Comparison of ENCODE assay signal across 8 cellular contexts in the genomic region with DNA sequence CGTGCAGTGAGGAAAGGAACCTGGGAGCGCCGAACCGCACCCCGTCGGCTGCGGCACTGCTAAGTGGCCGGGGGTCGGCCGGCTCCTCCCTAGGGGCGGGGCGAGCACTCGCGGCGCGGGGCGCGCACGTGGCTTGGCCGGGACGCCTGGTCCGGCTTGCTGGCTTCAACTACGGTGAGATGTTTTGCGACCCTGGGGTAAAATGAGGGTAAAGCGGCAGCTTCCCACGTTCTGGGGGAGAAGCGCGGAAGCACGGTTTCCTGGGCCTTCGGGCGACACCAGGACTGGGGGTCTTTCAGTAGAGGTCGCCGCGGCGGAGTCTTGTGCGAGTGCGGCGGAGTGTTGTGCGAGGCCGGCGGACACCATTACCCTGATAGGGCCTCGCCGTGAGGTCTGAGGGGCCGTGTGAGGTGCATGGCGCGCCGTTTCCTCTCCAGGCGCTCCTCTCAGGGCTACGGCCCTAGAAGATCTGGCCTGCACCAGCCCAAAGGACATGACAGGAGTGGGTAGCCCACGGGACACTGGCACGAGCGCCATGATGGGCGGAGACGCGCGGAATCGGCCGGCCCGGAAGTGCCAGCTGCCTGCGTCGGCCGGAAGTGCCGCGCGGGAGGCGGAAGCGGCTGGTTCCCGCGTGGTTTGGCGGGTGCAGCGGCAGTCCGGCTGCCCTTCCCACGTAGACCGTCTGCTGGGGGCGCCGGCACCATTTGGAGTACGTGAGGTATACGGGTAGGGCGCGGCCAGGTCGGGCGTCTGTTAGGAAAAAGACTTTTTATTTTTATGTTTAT. TPM values are rescaled to one million over a fixed set of nuclear protein-coding genes. Genes with fewer than 3 reads are reported as not detected.
DNase-seq lines count a peak whose midpoint lies in the region; ATAC-seq and TF ChIP-seq lines count a peak whose summit lies in the region.

A gene with protein sequence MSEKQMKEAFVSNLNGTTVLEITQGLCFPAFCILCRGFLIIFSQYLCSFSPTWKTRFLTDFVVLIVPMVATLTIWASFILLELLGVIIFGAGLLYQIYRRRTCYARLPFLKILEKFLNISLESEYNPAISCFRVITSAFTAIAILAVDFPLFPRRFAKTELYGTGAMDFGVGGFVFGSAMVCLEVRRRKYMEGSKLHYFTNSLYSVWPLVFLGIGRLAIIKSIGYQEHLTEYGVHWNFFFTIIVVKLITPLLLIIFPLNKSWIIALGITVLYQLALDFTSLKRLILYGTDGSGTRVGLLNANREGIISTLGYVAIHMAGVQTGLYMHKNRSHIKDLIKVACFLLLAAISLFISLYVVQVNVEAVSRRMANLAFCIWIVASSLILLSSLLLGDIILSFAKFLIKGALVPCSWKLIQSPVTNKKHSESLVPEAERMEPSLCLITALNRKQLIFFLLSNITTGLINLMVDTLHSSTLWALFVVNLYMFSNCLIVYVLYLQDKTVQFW (plus strand): TSS at position 107 of the 788 bp plus-strand sequence. CDS start 2,115 bp downstream, outside the sequence.

- peaks cover 91% of the 10 kb centered on the region for H3K36me3 Mint-ChIP-seq in activated T-cell treated with anti-CD3 and anti-CD28 coated beads, Interleukin-2, amount 50 U/mL, for 24 hours (ENCODE audit: low read depth)

- POLR2A ChIA-PET in Panc1 (lab: Charles Lee), result no interaction called here

- BruUV-seq in Panc1 (replicated peaks; lab: Mats Ljungman, UMichigan), result no TSS peak

- peak within 1 kb of the TSS; percentile 100 for H3K27ac Mint-ChIP-seq in activated T-cell treated with anti-CD3 and anti-CD28 coated beads, Interleukin-2, amount 50 U/mL, for 24 hours

- CTCF ChIA-PET in Panc1 (lab: Charles Lee), result no interaction called here

- H3K4me1 ChIP-seq in Panc1 (ENCODE audit: control insufficient read depth, insufficient read depth, low read length) (peaks cover 3% of the 10 kb centered on the region), esophagus (ENCODE audit: control insufficient read depth in 2 of 2, insufficient read depth in 2 of 2, low read length in 1 of 2) (peaks cover 0 to 4% of the 10 kb centered on the region in 2 donors), muscle layer of duodenum (ENCODE audit: control insufficient read depth in 1 of 2, insufficient read depth in 2 of 2, low read length in 2 of 2) (peaks cover 0 to 6% of the 10 kb centered on the region in 2 donors)

- no peaks in the 10 kb centered on the region for H3K9me3 Mint-ChIP-seq in activated T-cell treated with anti-CD3 and anti-CD28 coated beads, Interleukin-2, amount 50 U/mL, for 24 hours

- no peaks in the 10 kb centered on the region for H3K27me3 ChIP-seq in Panc1 (ENCODE audit: control insufficient read depth, insufficient read depth, low read length)
- H3K27me3 ChIP-seq in esophagus (ENCODE audit: control insufficient read depth in 1 of 2, insufficient read depth in 2 of 2, low read length in 2 of 2), result no peaks in the 10 kb centered on the region
- H3K27me3 ChIP-seq in muscle layer of duodenum (ENCODE audit: low read depth, low read length), result no peaks in the 10 kb centered on the region

- ATAC-seq in GM21619 (IDR thresholded peaks at IDR 0.05; ENCODE audit: unreplicated experiment) (peak; percentile 65), Panc1 (peak; percentile 93)

- H3K9me3 ChIP-seq in Panc1 (ENCODE audit: control insufficient read depth, insufficient read depth, low read depth, low read length), result no peaks in the 10 kb centered on the region
- no peaks in the 10 kb centered on the region for H3K9me3 ChIP-seq in esophagus (ENCODE audit: control insufficient read depth in 2 of 2, insufficient read depth in 1 of 2, low read depth in 1 of 2, low read length in 1 of 2)
- H3K9me3 ChIP-seq in muscle layer of duodenum (ENCODE audit: control insufficient read depth in 1 of 2, low read length in 2 of 2), result no peaks in the 10 kb centered on the region

- H3K36me3 ChIP-seq in Panc1 (ENCODE audit: control insufficient read depth, insufficient read depth, low read length), result peaks cover 17% of the 10 kb centered on the region
- H3K36me3 ChIP-seq in esophagus (ENCODE audit: control insufficient read depth in 2 of 2, insufficient read depth in 2 of 2, low read length in 1 of 2), result peaks cover 3 to 15% of the 10 kb centered on the region in 2 donors
- H3K36me3 ChIP-seq in muscle layer of duodenum (ENCODE audit: control insufficient read depth in 1 of 2, insufficient read depth in 2 of 2, low read length in 2 of 2), result peaks cover 18 to 22% of the 10 kb centered on the region in 2 donors

- 0% methylated on average over 82 of the region's 82 CpGs for WGBS in esophagus, 2 donors

- DNase-seq in DMS153 (lab: John Stamatoyannopoulos, UW) (peak; percentile 84), KG1 (lab: John Stamatoyannopoulos, UW) (peak; percentile 90), Panc1 (ENCODE audit: low read depth, low spot score) (peak; percentile 39)
- DNase-seq in activated T-cell treated with anti-CD3 and anti-CD28 coated beads, Interleukin-2, amount 50 U/mL, for 24 hours, result peak; percentile 95
- DNase-seq in stimulated activated CD8-positive, alpha-beta memory T cell treated with anti-CD3 and anti-CD28 coated beads, Interleukin-7, amount 100 ng/mL, for 24 hours (ENCODE audit: low read depth), result peak; percentile 74

- in situ Hi-C loops in Panc1 (cut with HindIII; ENCODE audit: low pct_unique_long_range_greater_than_20kb, low sequenced_read_pairs), result no loop called here

- H3K27ac ChIP-seq in Panc1 (ENCODE audit: low read length) (peak within 1 kb of the TSS; percentile 93), esophagus (ENCODE audit: low read depth in 2 of 2, low read length in 1 of 2) (peak within 1 kb of the TSS; percentile 94 to 99), muscle layer of duodenum (ENCODE audit: low read length) (peak within 1 kb of the TSS; percentile 93)

- H3K4me3 ChIP-seq in Panc1 (ENCODE audit: low read depth in 2 of 2, low read length in 2 of 2) (peak within 1 kb of the TSS; percentile 83 to 90), esophagus (ENCODE audit: low read depth in 1 of 2, low read length in 2 of 2) (peak within 1 kb of the TSS; percentile 73 to 98), muscle layer of duodenum (ENCODE audit: low read depth in 1 of 2, low read length in 2 of 2) (peak within 1 kb of the TSS; percentile 79 to 81)

- TF ChIP-seq CTCF in Panc1 (IDR thresholded peaks at IDR 0.05), result no peak

- intact Hi-C loops in Panc1 (cut with micrococcal nuclease; ENCODE audit: unreplicated experiment), result no loop called here

- peak within 1 kb of the TSS; percentile 98 for H3K4me3 Mint-ChIP-seq in activated T-cell treated with anti-CD3 and anti-CD28 coated beads, Interleukin-2, amount 50 U/mL, for 24 hours

- no peaks in the 10 kb centered on the region for H3K27me3 Mint-ChIP-seq in activated T-cell treated with anti-CD3 and anti-CD28 coated beads, Interleukin-2, amount 50 U/mL, for 24 hours

- peaks cover 55% of the 10 kb centered on the region for H3K4me1 Mint-ChIP-seq in activated T-cell treated with anti-CD3 and anti-CD28 coated beads, Interleukin-2, amount 50 U/mL, for 24 hours (ENCODE audit: low read depth)

RNA-seq across cellular contexts. Expression of the gene that starts here (rescaled TPM):
- 16.2 TPM for total RNA-seq in Panc1 (2021; ENCODE audit: unreplicated experiment)
- polyA plus RNA-seq in Panc1 (2012; ENCODE audit: insufficient read length), result 4.9 TPM
- polyA plus RNA-seq in esophagus, result 1 to 10 TPM; 4.5 to 8.1 TPM

Comparison
In these comparisons a context has a peak if more than half of its experiments do, and no peak if none do; other contexts are left out.
1. Peak in every context shown above with its lines: DNase-seq, ATAC-seq, H3K4me3 ChIP-seq and H3K27ac ChIP-seq.
2. DNase-seq: peak in every context shown above with its lines; median percentile 95 in activated T-cell treated with anti-CD3 and anti-CD28 coated beads, Interleukin-2, amount 50 U/mL, for 24 hours; 90 in KG1; 84 in DMS153; 74 in stimulated activated CD8-positive, alpha-beta memory T cell treated with anti-CD3 and anti-CD28 coated beads, Interleukin-7, amount 100 ng/mL, for 24 hours; 39 in Panc1.